Comparison of ENCODE assay signal across 35 cellular contexts in the genomic region with DNA sequence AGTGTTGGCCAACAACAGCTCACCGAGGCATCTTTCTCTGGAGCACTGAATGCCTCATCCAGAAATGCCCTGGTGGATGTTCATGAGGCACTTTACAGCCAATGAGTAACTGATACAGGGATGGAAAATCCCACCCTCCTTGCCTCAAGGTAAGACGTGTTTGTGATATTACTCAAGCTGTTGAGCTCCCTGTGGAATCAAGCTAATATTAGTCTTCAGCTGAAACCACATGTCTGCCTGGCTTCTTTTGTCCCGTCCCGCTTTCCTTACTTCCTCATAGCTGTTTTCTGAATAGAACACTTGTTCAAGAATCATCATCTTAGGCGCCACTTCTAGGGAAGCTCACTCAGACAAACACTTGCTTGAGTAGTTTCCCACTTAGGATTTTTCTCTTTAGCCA.
"Had no signal": no experiment of that assay in that cellular context is flagged by ENCODE, and none has a peak within 500 bp of the region (broad histone marks: within the 10 kb centered on the region; RNA-seq: fewer than 3 reads in every experiment).

No MANE protein-coding gene starts in this region.

- H3K4me1 Mint-ChIP-seq: activated CD4-positive, alpha-beta memory T cell treated with anti-CD3 and anti-CD28 coated beads, Interleukin-2, amount 10 ng/mL, durations not matched to agents 7 days and 5 days; activated CD4-positive, alpha-beta T cell treated with anti-CD3 and anti-CD28 coated beads, Interleukin-2, amount 10 ng/mL, durations not matched to agents 7 days and 5 days; activated naive CD4-positive, alpha-beta T cell treated with anti-CD3 and anti-CD28 coated beads, Interleukin-2, amount 50 U/mL, for 24 hours; activated naive CD8-positive, alpha-beta T cell treated with anti-CD3 and anti-CD28 coated beads for 36 hours; activated naive CD8-positive, alpha-beta T cell treated with anti-CD3 and anti-CD28 coated beads, Interleukin-2, amount 50 U/mL, for 24 hours; activated T-helper 17 cell treated with anti-CD3 and anti-CD28 coated beads, Interleukin-2, amount 50 U/mL, for 72 hours; T-helper 17 cell; WTC11 had no signal

- ATAC-seq: activated naive CD8-positive, alpha-beta T cell treated with anti-CD3 and anti-CD28 coated beads, Interleukin-2, amount 50 U/mL, for 24 hours; activated T-cell treated with anti-CD3 and anti-CD28 coated beads, Interleukin-2, amount 50 U/mL, for 4 hours; activated T-helper 17 cell treated with anti-CD3 and anti-CD28 coated beads, Interleukin-2, amount 50 U/mL, for 72 hours; body of pancreas; gastroesophageal sphincter; heart right ventricle; T-helper 17 cell; WTC11 had no signal

- FAIRE-seq: endometrium, endothelial cell of umbilical vein, TTC549 had no signal

- H3K36me3 ChIP-seq: adrenal gland, cardiac muscle cell, colonic mucosa, esophagus muscularis mucosa, gastroesophageal sphincter, heart right ventricle had no signal

- H3K4me2 ChIP-seq: hepatocyte had no signal

- H3K4me1 ChIP-seq: adrenal gland, body of pancreas, colonic mucosa, esophagus muscularis mucosa, gastroesophageal sphincter, heart right ventricle had no signal

- H3K79me2 ChIP-seq: hepatocyte had no signal

- H3K27me3 ChIP-seq: adrenal gland, body of pancreas, colonic mucosa, esophagus muscularis mucosa, gastroesophageal sphincter, heart right ventricle, hepatocyte had no signal

- H3K4me3 ChIP-seq: adrenal gland, body of pancreas, cardiac muscle cell, colonic mucosa, esophagus muscularis mucosa, gastroesophageal sphincter, heart right ventricle, hepatocyte had no signal

- H3K9me3 Mint-ChIP-seq: activated CD4-positive, alpha-beta T cell treated with anti-CD3 and anti-CD28 coated beads, Interleukin-2, amount 10 ng/mL, durations not matched to agents 7 days and 5 days; activated naive CD4-positive, alpha-beta T cell treated with anti-CD3 and anti-CD28 coated beads for 36 hours; activated naive CD8-positive, alpha-beta T cell treated with anti-CD3 and anti-CD28 coated beads for 36 hours; activated naive CD8-positive, alpha-beta T cell treated with anti-CD3 and anti-CD28 coated beads, Interleukin-2, amount 50 U/mL, for 24 hours; WTC11 had no signal

- H2AFZ ChIP-seq: hepatocyte had no signal

- H3K4me3 Mint-ChIP-seq: activated CD4-positive, alpha-beta memory T cell treated with anti-CD3 and anti-CD28 coated beads, Interleukin-2, amount 10 ng/mL, durations not matched to agents 7 days and 5 days; activated CD4-positive, alpha-beta T cell treated with anti-CD3 and anti-CD28 coated beads, Interleukin-2, amount 10 ng/mL, durations not matched to agents 7 days and 5 days; activated naive CD4-positive, alpha-beta T cell treated with anti-CD3 and anti-CD28 coated beads for 36 hours; activated naive CD4-positive, alpha-beta T cell treated with anti-CD3 and anti-CD28 coated beads, Interleukin-2, amount 50 U/mL, for 24 hours; activated naive CD8-positive, alpha-beta T cell treated with anti-CD3 and anti-CD28 coated beads for 36 hours; activated naive CD8-positive, alpha-beta T cell treated with anti-CD3 and anti-CD28 coated beads, Interleukin-2, amount 50 U/mL, for 24 hours; activated T-cell treated with anti-CD3 and anti-CD28 coated beads, Interleukin-2, amount 50 U/mL, for 4 hours; activated T-helper 17 cell treated with anti-CD3 and anti-CD28 coated beads, Interleukin-2, amount 50 U/mL, for 72 hours; T-helper 17 cell; WTC11 had no signal

- DNase-seq: activated CD4-positive, alpha-beta memory T cell treated with anti-CD3 and anti-CD28 coated beads, Interleukin-2, amount 10 ng/mL, durations not matched to agents 7 days and 5 days; activated CD4-positive, alpha-beta T cell treated with anti-CD3 and anti-CD28 coated beads for 1 hour; activated CD4-positive, alpha-beta T cell treated with anti-CD3 and anti-CD28 coated beads for 4 hours; activated CD4-positive, alpha-beta T cell treated with anti-CD3 and anti-CD28 coated beads, Interleukin-2, amount 10 ng/mL, durations not matched to agents 7 days and 5 days; activated CD4-positive, alpha-beta T cell treated with anti-CD3 and anti-CD28 coated beads, Interleukin-2, amount 50 U/mL, for 4 hours; activated CD8-positive, alpha-beta memory T cell treated with anti-CD3 and anti-CD28 coated beads for 24 hours; activated effector memory CD4-positive, alpha-beta T cell treated with Interleukin-2 at 50 U/mL for 16 hours; activated naive CD4-positive, alpha-beta T cell treated with anti-CD3 and anti-CD28 coated beads for 36 hours; activated naive CD8-positive, alpha-beta T cell treated with anti-CD3 and anti-CD28 coated beads for 36 hours; activated naive CD8-positive, alpha-beta T cell treated with anti-CD3 and anti-CD28 coated beads, Interleukin-2, amount 50 U/mL, for 24 hours; activated T-cell treated with anti-CD3 and anti-CD28 coated beads, Interleukin-2, amount 50 U/mL, for 4 hours; adrenal gland; amygdala; aorta; body of pancreas; central memory CD4-positive, alpha-beta T cell; cerebellar nuclear complex; colonic mucosa; effector CD8-positive, alpha-beta T cell; erythroblast; foreskin melanocyte; heart right ventricle; T-helper 1 cell; T-helper 17 cell had no signal

- H3K27ac Mint-ChIP-seq: activated CD4-positive, alpha-beta memory T cell treated with anti-CD3 and anti-CD28 coated beads, Interleukin-2, amount 10 ng/mL, durations not matched to agents 7 days and 5 days; activated CD4-positive, alpha-beta T cell treated with anti-CD3 and anti-CD28 coated beads, Interleukin-2, amount 10 ng/mL, durations not matched to agents 7 days and 5 days; activated naive CD4-positive, alpha-beta T cell treated with anti-CD3 and anti-CD28 coated beads for 36 hours; activated naive CD4-positive, alpha-beta T cell treated with anti-CD3 and anti-CD28 coated beads, Interleukin-2, amount 50 U/mL, for 24 hours; activated naive CD8-positive, alpha-beta T cell treated with anti-CD3 and anti-CD28 coated beads for 36 hours; activated naive CD8-positive, alpha-beta T cell treated with anti-CD3 and anti-CD28 coated beads, Interleukin-2, amount 50 U/mL, for 24 hours; activated T-helper 17 cell treated with anti-CD3 and anti-CD28 coated beads, Interleukin-2, amount 50 U/mL, for 72 hours; T-helper 17 cell; WTC11 had no signal

- H3K27ac ChIP-seq: adrenal gland, body of pancreas, cardiac muscle cell, colonic mucosa, esophagus muscularis mucosa, gastroesophageal sphincter, heart right ventricle, hepatocyte, VCaP had no signal

- H3K9me3 ChIP-seq: adrenal gland, body of pancreas, colonic mucosa, esophagus muscularis mucosa, gastroesophageal sphincter, heart right ventricle had no signal

- H3K27me3 Mint-ChIP-seq: activated CD4-positive, alpha-beta memory T cell treated with anti-CD3 and anti-CD28 coated beads, Interleukin-2, amount 10 ng/mL, durations not matched to agents 7 days and 5 days; activated CD4-positive, alpha-beta T cell treated with anti-CD3 and anti-CD28 coated beads, Interleukin-2, amount 10 ng/mL, durations not matched to agents 7 days and 5 days; activated naive CD4-positive, alpha-beta T cell treated with anti-CD3 and anti-CD28 coated beads, Interleukin-2, amount 50 U/mL, for 24 hours; activated naive CD8-positive, alpha-beta T cell treated with anti-CD3 and anti-CD28 coated beads, Interleukin-2, amount 50 U/mL, for 24 hours; activated T-helper 17 cell treated with anti-CD3 and anti-CD28 coated beads, Interleukin-2, amount 50 U/mL, for 72 hours; T-helper 17 cell had no signal

- H3K36me3 Mint-ChIP-seq: activated naive CD4-positive, alpha-beta T cell treated with anti-CD3 and anti-CD28 coated beads, Interleukin-2, amount 50 U/mL, for 24 hours; activated naive CD8-positive, alpha-beta T cell treated with anti-CD3 and anti-CD28 coated beads for 36 hours; WTC11 had no signal
